In the genomic region with DNA sequence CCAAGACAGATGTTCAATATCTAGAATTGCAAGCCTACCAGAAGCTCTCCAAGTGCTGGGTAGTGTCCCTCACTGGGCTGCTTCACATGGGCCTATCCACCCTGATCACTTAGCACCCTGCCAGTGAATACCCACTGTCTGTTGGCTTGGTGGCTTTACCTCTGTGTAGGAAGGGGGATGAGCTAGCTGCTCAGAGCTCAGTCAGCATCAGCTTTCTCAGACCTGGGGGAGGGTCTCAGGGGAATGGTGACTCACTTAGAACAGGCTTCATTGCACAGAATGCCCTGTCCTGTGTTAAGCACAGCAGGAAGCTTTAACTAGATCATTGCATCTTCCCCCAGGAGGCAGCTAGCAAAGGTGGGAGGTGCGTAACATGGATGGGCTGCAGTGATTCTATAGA, we compare ENCODE assay signal across 14 cellular contexts.
A peak's percentile ranks its signal among the peaks of the same experiment; 100 is the strongest.
DNase-seq lines count a peak whose midpoint lies in the region; ATAC-seq and TF ChIP-seq lines count a peak whose summit lies in the region.
"Had no signal": no experiment of that assay in that cellular context is flagged by ENCODE, and none has a peak within 500 bp of the region (broad histone marks: within the 10 kb centered on the region; RNA-seq: fewer than 3 reads in every experiment).

No MANE protein-coding gene starts in this region.

- DNase-seq in chondrocyte (ENCODE audit: low spot score) (no peak), osteocyte (ENCODE audit: extremely low spot score, unreplicated experiment) (no peak), activated gamma-delta T cell treated with Interleukin-2 at 50 U/mL for 16 hours (no peak)
- DNase-seq in effector memory CD4-positive, alpha-beta T cell: no peak
- DNase-seq in activated CD8-positive, alpha-beta memory T cell treated with anti-CD3 and anti-CD28 coated beads for 24 hours: no peak
- no peak for DNase-seq in activated CD8-positive, alpha-beta T cell treated with anti-CD3 and anti-CD28 coated beads, Interleukin-2, amount 10 ng/mL, durations not matched to agents 7 days and 5 days
- DNase-seq: activated CD4-positive, alpha-beta T cell treated with anti-CD3 and anti-CD28 coated beads, Interleukin-2, amount 50 U/mL, for 4 hours; DMS 273 treated with DMSO at 0.1 percent for 48 hours; NCI-H1105; NCI-H748 treated with DMSO at 0.1 percent for 48 hours had no signal

- no peak overlapping the region for H3K4me3 ChIP-seq in effector memory CD4-positive, alpha-beta T cell (ENCODE audit: insufficient read depth, low read depth, low read length, poor library complexity, severe bottlenecking)
- H3K4me3 ChIP-seq: hepatocyte had no signal

- no peaks in the 10 kb centered on the region for H3K27me3 Mint-ChIP-seq in chondrocyte (ENCODE audit: low read depth)
- H3K27me3 Mint-ChIP-seq in osteocyte (ENCODE audit: unreplicated experiment): no peaks in the 10 kb centered on the region
- H3K27me3 Mint-ChIP-seq in activated CD8-positive, alpha-beta T cell treated with anti-CD3 and anti-CD28 coated beads, Interleukin-2, amount 10 ng/mL, durations not matched to agents 7 days and 5 days (ENCODE audit: low read depth): no peaks in the 10 kb centered on the region
- H3K27me3 Mint-ChIP-seq: activated naive CD4-positive, alpha-beta T cell treated with anti-CD3 and anti-CD28 coated beads, Interleukin-2, amount 50 U/mL, for 24 hours had no signal

- no peaks in the 10 kb centered on the region for H3K36me3 ChIP-seq in effector memory CD4-positive, alpha-beta T cell (ENCODE audit: control insufficient read depth, insufficient read depth, low read length)

- H3K9me3 ChIP-seq in effector memory CD4-positive, alpha-beta T cell (ENCODE audit: control insufficient read depth, low read length): no peaks in the 10 kb centered on the region

- peaks cover 59% of the 10 kb centered on the region for H3K4me1 Mint-ChIP-seq in chondrocyte (ENCODE audit: low read depth)
- peaks cover 63% of the 10 kb centered on the region for H3K4me1 Mint-ChIP-seq in osteocyte (ENCODE audit: unreplicated experiment)
- peaks cover 3% of the 10 kb centered on the region for H3K4me1 Mint-ChIP-seq in activated CD8-positive, alpha-beta T cell treated with anti-CD3 and anti-CD28 coated beads, Interleukin-2, amount 10 ng/mL, durations not matched to agents 7 days and 5 days (ENCODE audit: low read depth)
- H3K4me1 Mint-ChIP-seq: activated naive CD4-positive, alpha-beta T cell treated with anti-CD3 and anti-CD28 coated beads, Interleukin-2, amount 50 U/mL, for 24 hours had no signal

- no peak overlapping the region for H3K4me3 Mint-ChIP-seq in chondrocyte (ENCODE audit: unreplicated experiment)
- H3K4me3 Mint-ChIP-seq in osteocyte (ENCODE audit: unreplicated experiment): no peak overlapping the region
- H3K4me3 Mint-ChIP-seq in activated CD8-positive, alpha-beta T cell treated with anti-CD3 and anti-CD28 coated beads, Interleukin-2, amount 10 ng/mL, durations not matched to agents 7 days and 5 days: no peak overlapping the region
- H3K4me3 Mint-ChIP-seq: activated naive CD4-positive, alpha-beta T cell treated with anti-CD3 and anti-CD28 coated beads, Interleukin-2, amount 50 U/mL, for 24 hours had no signal

- H3K27ac Mint-ChIP-seq in chondrocyte (ENCODE audit: unreplicated experiment): peak overlapping the region; percentile 41
- peak overlapping the region; percentile 55 for H3K27ac Mint-ChIP-seq in osteocyte (ENCODE audit: unreplicated experiment)
- no peak overlapping the region for H3K27ac Mint-ChIP-seq in activated CD8-positive, alpha-beta T cell treated with anti-CD3 and anti-CD28 coated beads, Interleukin-2, amount 10 ng/mL, durations not matched to agents 7 days and 5 days
- H3K27ac Mint-ChIP-seq: activated naive CD4-positive, alpha-beta T cell treated with anti-CD3 and anti-CD28 coated beads, Interleukin-2, amount 50 U/mL, for 24 hours had no signal

- H3K27ac ChIP-seq in effector memory CD4-positive, alpha-beta T cell (ENCODE audit: insufficient read depth, low read length, poor library complexity, severe bottlenecking): no peak overlapping the region
- H3K27ac ChIP-seq: hepatocyte had no signal

- peaks cover 4% of the 10 kb centered on the region for H3K9me3 Mint-ChIP-seq in chondrocyte (ENCODE audit: low read depth)
- no peaks in the 10 kb centered on the region for H3K9me3 Mint-ChIP-seq in osteocyte (ENCODE audit: unreplicated experiment)
- no peaks in the 10 kb centered on the region for H3K9me3 Mint-ChIP-seq in activated CD8-positive, alpha-beta T cell treated with anti-CD3 and anti-CD28 coated beads, Interleukin-2, amount 10 ng/mL, durations not matched to agents 7 days and 5 days (ENCODE audit: insufficient read depth)
- H3K9me3 Mint-ChIP-seq: activated naive CD4-positive, alpha-beta T cell treated with anti-CD3 and anti-CD28 coated beads, Interleukin-2, amount 50 U/mL, for 24 hours had no signal

- POLR2A ChIA-PET in activated CD8-positive, alpha-beta T cell treated with anti-CD3 and anti-CD28 coated beads, Interleukin-2, amount 10 ng/mL, durations not matched to agents 7 days and 5 days (lab: Charles Lee): no interaction called here

- CTCF ChIA-PET in activated CD8-positive, alpha-beta T cell treated with anti-CD3 and anti-CD28 coated beads, Interleukin-2, amount 10 ng/mL, durations not matched to agents 7 days and 5 days (lab: Charles Lee): no interaction called here

- TF ChIP-seq CTCF in chondrocyte (IDR thresholded peaks at IDR 0.05) (no peak), osteocyte (IDR thresholded peaks at IDR 0.05) (no peak)

- H3K36me3 Mint-ChIP-seq in chondrocyte (ENCODE audit: low read depth): no peaks in the 10 kb centered on the region
- H3K36me3 Mint-ChIP-seq in osteocyte (ENCODE audit: unreplicated experiment): no peaks in the 10 kb centered on the region
- no peaks in the 10 kb centered on the region for H3K36me3 Mint-ChIP-seq in activated CD8-positive, alpha-beta T cell treated with anti-CD3 and anti-CD28 coated beads, Interleukin-2, amount 10 ng/mL, durations not matched to agents 7 days and 5 days (ENCODE audit: low read depth)
- H3K36me3 Mint-ChIP-seq: activated naive CD4-positive, alpha-beta T cell treated with anti-CD3 and anti-CD28 coated beads, Interleukin-2, amount 50 U/mL, for 24 hours had no signal

- no peaks in the 10 kb centered on the region for H3K27me3 ChIP-seq in effector memory CD4-positive, alpha-beta T cell (replicated peaks; ENCODE audit: control insufficient read depth, insufficient read depth, low read length, poor library complexity, severe bottlenecking)
- H3K27me3 ChIP-seq: hepatocyte had no signal

- peak; percentile 46 for ATAC-seq in GM21390 (IDR thresholded peaks at IDR 0.05; ENCODE audit: unreplicated experiment)
- peak; percentile 46 for ATAC-seq in HG03432 (IDR thresholded peaks at IDR 0.05; ENCODE audit: unreplicated experiment)
- no peak for ATAC-seq in activated CD8-positive, alpha-beta T cell treated with anti-CD3 and anti-CD28 coated beads, Interleukin-2, amount 10 ng/mL, durations not matched to agents 7 days and 5 days

- no peaks in the 10 kb centered on the region for H3K4me1 ChIP-seq in effector memory CD4-positive, alpha-beta T cell (ENCODE audit: control insufficient read depth, insufficient read depth, low read length, poor library complexity, severe bottlenecking)
